11 cellular contexts compared by ENCODE assay signal in the genomic region with DNA sequence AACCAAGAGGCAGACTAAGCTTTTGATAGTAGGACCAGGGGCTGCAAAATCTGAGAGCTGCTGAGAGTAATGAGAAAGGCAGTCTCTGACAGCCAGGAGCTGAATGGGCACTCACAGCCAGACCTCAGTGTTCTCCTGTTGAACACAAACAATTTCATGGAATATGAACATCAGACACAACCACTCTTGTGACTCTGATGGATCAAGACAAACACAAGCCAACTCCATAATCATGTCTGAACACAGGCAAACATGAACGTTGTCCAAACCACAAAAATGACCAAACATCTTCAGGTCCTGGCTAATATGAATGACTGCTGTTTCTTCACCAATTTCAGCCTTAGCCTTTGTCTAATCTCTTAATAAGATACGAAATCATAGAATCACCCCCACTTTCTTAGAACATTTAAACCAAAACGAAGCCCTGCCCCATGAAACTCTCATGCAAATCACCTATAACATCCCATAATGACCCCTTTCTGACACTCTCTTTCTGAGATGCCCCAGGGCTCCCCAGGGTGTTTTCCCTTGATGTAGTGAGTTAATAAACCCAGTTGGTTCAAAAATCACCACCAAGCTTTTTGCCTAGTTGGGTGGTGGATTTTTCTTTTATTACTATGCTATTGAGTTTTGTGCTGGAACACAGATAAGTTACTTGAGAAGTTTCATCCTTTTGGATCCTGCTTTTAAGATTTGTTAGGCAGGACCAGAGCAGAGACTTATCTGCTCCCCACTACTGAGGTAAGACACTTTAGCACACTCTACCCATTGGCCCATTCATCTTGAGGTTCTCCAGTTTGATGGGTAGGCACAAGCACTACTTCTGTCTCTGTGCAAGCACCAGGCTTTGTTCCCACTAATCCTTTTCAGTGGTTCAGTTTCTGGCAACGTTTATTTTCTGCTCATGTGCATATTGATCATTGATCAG. TPM values are rescaled to one million over a fixed set of nuclear protein-coding genes. Genes with fewer than 3 reads are reported as not detected.
DNase-seq lines count a peak whose midpoint lies in the region; ATAC-seq and TF ChIP-seq lines count a peak whose summit lies in the region.
"Had no signal": no experiment of that assay in that cellular context is flagged by ENCODE, and none has a peak within 500 bp of the region (broad histone marks: within the 10 kb centered on the region; RNA-seq: fewer than 3 reads in every experiment).

No MANE protein-coding gene starts in this region.

- CTCF ChIA-PET in activated naive CD4-positive, alpha-beta T cell treated with anti-CD3 and anti-CD28 coated beads for 36 hours (lab: Charles Lee): interaction anchor here (0.5 to 7.8 kb wide), 33 partner anchors 11 to 532 kb away, joined by 3 to 85 read pairs (median 7); a partner anchor contains a TSS
- CTCF ChIA-PET in PC-3 (lab: Charles Lee): interaction anchor here (0.6 kb wide), 1 partner anchor 177 kb away, joined by 3 read pairs; no protein-coding TSS in a partner anchor

- POLR2A ChIA-PET in PC-3 (lab: Charles Lee; ENCODE audit: unreplicated experiment): no interaction called here

- no peaks in the 10 kb centered on the region for H3K36me3 ChIP-seq in PC-3 (ENCODE audit: low read depth, low read length)
- H3K36me3 ChIP-seq: BE2C had no signal

- H3K4me3 ChIP-seq in PC-3 (ENCODE audit: low read length): no peak overlapping the region

- no peaks in the 10 kb centered on the region for H3K36me3 Mint-ChIP-seq in activated naive CD4-positive, alpha-beta T cell treated with anti-CD3 and anti-CD28 coated beads for 36 hours (ENCODE audit: low read depth)
- no peaks in the 10 kb centered on the region for H3K36me3 Mint-ChIP-seq in stimulated activated effector memory CD8-positive, alpha-beta T cell treated with anti-CD3 and anti-CD28 coated beads, Interleukin-12 subunit alpha, Interleukin-12 subunit beta, amount 100 ng/mL, for 72 hours
- H3K36me3 Mint-ChIP-seq: brain had no signal

- H3F3A ChIP-seq in PC-3 (ENCODE audit: low read length, unreplicated experiment): no peaks in the 10 kb centered on the region

- intact Hi-C loops in activated naive CD4-positive, alpha-beta T cell treated with anti-CD3 and anti-CD28 coated beads for 36 hours (cut with micrococcal nuclease): loop anchor here (1.0 to 5.0 kb wide), 11 partner anchors 26 to 1902 kb away; a partner anchor contains a TSS
- intact Hi-C loops in PC-3 (cut with micrococcal nuclease): loop anchor here (10.0 kb wide), 1 partner anchor 124 kb away; no protein-coding TSS in a partner anchor

- H3K4me3 Mint-ChIP-seq in activated naive CD4-positive, alpha-beta T cell treated with anti-CD3 and anti-CD28 coated beads for 36 hours: peak overlapping the region; percentile 58
- peak overlapping the region; percentile 15 for H3K4me3 Mint-ChIP-seq in stimulated activated effector memory CD8-positive, alpha-beta T cell treated with anti-CD3 and anti-CD28 coated beads, Interleukin-12 subunit alpha, Interleukin-12 subunit beta, amount 100 ng/mL, for 72 hours

- no peak overlapping the region for H3K9ac ChIP-seq in PC-3 (ENCODE audit: low read length)

- peak; percentile 78 for DNase-seq in activated naive CD4-positive, alpha-beta T cell treated with anti-CD3 and anti-CD28 coated beads for 36 hours
- no peak for DNase-seq in activated naive CD4-positive, alpha-beta T cell (lab: John Stamatoyannopoulos, UW)
- DNase-seq in PC-3 (peak; percentile 24), nucleus accumbens (lab: John Stamatoyannopoulos, UW) (no peak), NCI-H2107 (lab: John Stamatoyannopoulos, UW) (no peak), DMS153 treated with DMSO at 0.1 percent for 48 hours (lab: John Stamatoyannopoulos, UW; ENCODE audit: unreplicated experiment) (no peak)
- no peak for DNase-seq in stimulated activated effector memory CD8-positive, alpha-beta T cell treated with anti-CD3 and anti-CD28 coated beads, Interleukin-12 subunit alpha, Interleukin-12 subunit beta, amount 100 ng/mL, for 72 hours (ENCODE audit: low spot score in 2 of 2)
- DNase-seq: BE2C, NCI-H446 treated with DMSO at 0.1 percent for 48 hours had no signal

- H3K4me1 Mint-ChIP-seq in activated naive CD4-positive, alpha-beta T cell treated with anti-CD3 and anti-CD28 coated beads for 36 hours (ENCODE audit: low read depth): peaks cover 62% of the 10 kb centered on the region
- H3K4me1 Mint-ChIP-seq in stimulated activated effector memory CD8-positive, alpha-beta T cell treated with anti-CD3 and anti-CD28 coated beads, Interleukin-12 subunit alpha, Interleukin-12 subunit beta, amount 100 ng/mL, for 72 hours: peaks cover 54% of the 10 kb centered on the region

- H3K27me3 Mint-ChIP-seq in activated naive CD4-positive, alpha-beta T cell treated with anti-CD3 and anti-CD28 coated beads for 36 hours (ENCODE audit: low read depth): no peaks in the 10 kb centered on the region
- H3K27me3 Mint-ChIP-seq: brain had no signal

- no peak overlapping the region for H2AFZ ChIP-seq in PC-3 (ENCODE audit: low read length)

- BruUV-seq in PC-3 (replicated peaks; lab: Mats Ljungman, UMichigan): no TSS peak

- ATAC-seq in HG02852 (IDR thresholded peaks at IDR 0.05; ENCODE audit: unreplicated experiment) (peak; percentile 73), PC-3 (0 out of 2 replicates have a peak, but pooled peaks have one; percentile 4)
- peak; percentile 78 for ATAC-seq in stimulated activated effector memory CD8-positive, alpha-beta T cell treated with anti-CD3 and anti-CD28 coated beads, Interleukin-12 subunit alpha, Interleukin-12 subunit beta, amount 100 ng/mL, for 72 hours

- H3K4me2 ChIP-seq in PC-3 (ENCODE audit: low read length): no peak overlapping the region

- no peaks in the 10 kb centered on the region for H4K20me1 ChIP-seq in PC-3 (ENCODE audit: low read length)

- H3K27ac Mint-ChIP-seq in activated naive CD4-positive, alpha-beta T cell treated with anti-CD3 and anti-CD28 coated beads for 36 hours: peak overlapping the region; percentile 93
- no peak overlapping the region for H3K27ac Mint-ChIP-seq in stimulated activated effector memory CD8-positive, alpha-beta T cell treated with anti-CD3 and anti-CD28 coated beads, Interleukin-12 subunit alpha, Interleukin-12 subunit beta, amount 100 ng/mL, for 72 hours

- no peak overlapping the region for H3K27ac ChIP-seq in PC-3 (ENCODE audit: low read length)

- H3K4me1 ChIP-seq in PC-3 (ENCODE audit: insufficient read depth, low read length): peaks cover 7% of the 10 kb centered on the region; the same call in 1 of the 2 replicates
- H3K4me1 ChIP-seq: BE2C had no signal

- no peaks in the 10 kb centered on the region for H3K9me3 Mint-ChIP-seq in activated naive CD4-positive, alpha-beta T cell treated with anti-CD3 and anti-CD28 coated beads for 36 hours
- no peaks in the 10 kb centered on the region for H3K9me3 Mint-ChIP-seq in stimulated activated effector memory CD8-positive, alpha-beta T cell treated with anti-CD3 and anti-CD28 coated beads, Interleukin-12 subunit alpha, Interleukin-12 subunit beta, amount 100 ng/mL, for 72 hours
- H3K9me3 Mint-ChIP-seq: brain had no signal

- H3K79me2 ChIP-seq in PC-3 (ENCODE audit: low read length): no peaks in the 10 kb centered on the region

- TF ChIP-seq CTCF in PC-3 (conservative IDR thresholded peaks at IDR 0.05; ENCODE audit: low read depth, low read length): no peak

- 0 out of 2 replicates have a peak, but pooled peaks cover 3% of the 10 kb centered on the region for H3K9me2 ChIP-seq in PC-3 (replicated peaks; ENCODE audit: low read length)

- H3K27me3 ChIP-seq in PC-3 (ENCODE audit: low read length): no peaks in the 10 kb centered on the region
- H3K27me3 ChIP-seq: BE2C had no signal

- no peaks in the 10 kb centered on the region for H3K9me3 ChIP-seq in PC-3 (ENCODE audit: low read length)
- H3K9me3 ChIP-seq: BE2C had no signal

RNA-seq across cellular contexts. Expression of a gene that starts 5.9 kb away (rescaled TPM):
- total RNA-seq in activated naive CD4-positive, alpha-beta T cell treated with anti-CD3 and anti-CD28 coated beads for 36 hours: 100 to 1,000 TPM; 108 to 111 TPM
- total RNA-seq in PC-3 (2014; rRNA removed): 9.6 and 12.0 TPM in 2 replicates

Comparison
In these comparisons a context has a peak if more than half of its experiments do, and no peak if none do; other contexts are left out.
1. DNase-seq: peak in activated naive CD4-positive, alpha-beta T cell treated with anti-CD3 and anti-CD28 coated beads for 36 hours (single experiment) and PC-3 (single experiment); none in activated naive CD4-positive, alpha-beta T cell (0 of 4), stimulated activated effector memory CD8-positive, alpha-beta T cell treated with anti-CD3 and anti-CD28 coated beads, Interleukin-12 subunit alpha, Interleukin-12 subunit beta, amount 100 ng/mL, for 72 hours (0 of 2), nucleus accumbens (0 of 56), NCI-H2107 (single experiment) and DMS153 treated with DMSO at 0.1 percent for 48 hours (single experiment).
2. ATAC-seq: peak in every context shown above with its lines; median percentile 78 in stimulated activated effector memory CD8-positive, alpha-beta T cell treated with anti-CD3 and anti-CD28 coated beads, Interleukin-12 subunit alpha, Interleukin-12 subunit beta, amount 100 ng/mL, for 72 hours; 73 in HG02852; 4 in PC-3.